Comparison of ENCODE assay signal across 8 cellular contexts in genomic region chr22:31944700-31945477, GRCh38. TPM values are rescaled to one million over a fixed set of nuclear protein-coding genes. Genes with fewer than 3 reads are reported as not detected.
DNase-seq lines count a peak whose midpoint lies in the region; ATAC-seq and TF ChIP-seq lines count a peak whose summit lies in the region.

No MANE protein-coding gene starts in this region.

- DNase-seq in G401 (ENCODE audit: low spot score) (peak; percentile 38), LNCaP clone FGC (ENCODE audit: low read depth) (no peak), activated T-helper 1 cell treated with Interleukin-2 at 50 U/mL for 16 hours (ENCODE audit: low read depth) (peak; percentile 25), Right ventricle myocardium inferior (ENCODE audit: missing footprints) (peak; percentile 77), SIG-M5 (lab: John Stamatoyannopoulos, UW) (no peak), amniotic stem cell (lab: John Stamatoyannopoulos, UW) (no peak)

- no peaks in the 10 kb centered on the region for H3K9me3 ChIP-seq in parathyroid adenoma (ENCODE audit: control insufficient read depth, low read length)

- TF ChIP-seq CTCF in LNCaP clone FGC (IDR thresholded peaks at IDR 0.05; ENCODE audit: control insufficient read depth, extremely low read depth, insufficient read depth) (no peak), parathyroid adenoma (IDR thresholded peaks at IDR 0.05) (no peak)

- H3K27ac ChIP-seq in parathyroid adenoma = peak overlapping the region; percentile 76

- H2AFZ ChIP-seq in parathyroid adenoma = peak overlapping the region; percentile 74

- in situ Hi-C loops in G401 (cut with HindIII; ENCODE audit: low sequenced_read_pairs) = no loop called here

- peak overlapping the region; percentile 53 for H3K9ac ChIP-seq in parathyroid adenoma

- intact Hi-C loops in Right ventricle myocardium inferior (cut with DNase I) = loop anchor here (5.0 to 10.0 kb wide), 3 partner anchors 50 to 280 kb away; partner anchors contain the start of genes DEPDC5, PISD and PRR14L

- no peaks in the 10 kb centered on the region for H3K4me1 ChIP-seq in parathyroid adenoma

- H3K27me3 ChIP-seq in parathyroid adenoma (ENCODE audit: control insufficient read depth, insufficient read depth, low read length) = no peaks in the 10 kb centered on the region

- H3K4me3 ChIP-seq in LNCaP clone FGC (ENCODE audit: low read depth, low read length) (peak overlapping the region; percentile 86), parathyroid adenoma (ENCODE audit: low read depth, low read length) (peak overlapping the region; percentile 84)

- no peaks in the 10 kb centered on the region for H3K36me3 ChIP-seq in parathyroid adenoma (ENCODE audit: control insufficient read depth, insufficient read depth, low read length)

- no peaks in the 10 kb centered on the region for H3K79me2 ChIP-seq in parathyroid adenoma

- ATAC-seq in GM21786 (IDR thresholded peaks at IDR 0.05; ENCODE audit: unreplicated experiment) = peak; percentile 2
- peak; percentile 32 for ATAC-seq in Right ventricle myocardium inferior

- peak overlapping the region; percentile 96 for H3K4me2 ChIP-seq in parathyroid adenoma (ENCODE audit: low read length)

RNA-seq across cellular contexts. Expression of gene YWHAH, which starts 0.6 kb away (rescaled TPM):
- total RNA-seq in G401 (2014; rRNA removed; shearing (Covaris generic)) = 93.0 and 126 TPM in 2 replicates
- total RNA-seq in Right ventricle myocardium inferior = 85.3 TPM

Comparison
In these comparisons a context has a peak if more than half of its experiments do, and no peak if none do; other contexts are left out.
1. DNase-seq: peak in G401 (single experiment), activated T-helper 1 cell treated with Interleukin-2 at 50 U/mL for 16 hours (single experiment) and Right ventricle myocardium inferior (single experiment); none in LNCaP clone FGC (single experiment), SIG-M5 (single experiment) and amniotic stem cell (single experiment).